15 cellular contexts compared by ENCODE assay signal in genomic region chr22:40250608-40251007, GRCh38.
DNase-seq lines count a peak whose midpoint lies in the region; ATAC-seq, FAIRE-seq and TF ChIP-seq lines count a peak whose summit lies in the region.
"Had no signal": no experiment of that assay in that cellular context is flagged by ENCODE, and none has a peak within 500 bp of the region (broad histone marks: within the 10 kb centered on the region; RNA-seq: fewer than 3 reads in every experiment).

No MANE protein-coding gene starts in this region.

- peak; percentile 87 for ATAC-seq in activated T-helper 17 cell treated with anti-CD3 and anti-CD28 coated beads, Interleukin-2, amount 50 U/mL, for 72 hours (replicated peaks)
- ATAC-seq: left lung had no signal

- peaks cover 46% of the 10 kb centered on the region for H3K36me3 Mint-ChIP-seq in activated T-helper 17 cell treated with anti-CD3 and anti-CD28 coated beads, Interleukin-2, amount 50 U/mL, for 72 hours (ENCODE audit: low read depth)
- peaks cover 19% of the 10 kb centered on the region for H3K36me3 Mint-ChIP-seq in progenitor cell of endocrine pancreas (ENCODE audit: insufficient read depth)

- no peaks in the 10 kb centered on the region for H3K27me3 Mint-ChIP-seq in activated T-helper 17 cell treated with anti-CD3 and anti-CD28 coated beads, Interleukin-2, amount 50 U/mL, for 72 hours
- no peaks in the 10 kb centered on the region for H3K27me3 Mint-ChIP-seq in progenitor cell of endocrine pancreas

- H3K4me1 Mint-ChIP-seq in activated T-helper 17 cell treated with anti-CD3 and anti-CD28 coated beads, Interleukin-2, amount 50 U/mL, for 72 hours: peaks cover 56% of the 10 kb centered on the region
- peaks cover 12% of the 10 kb centered on the region for H3K4me1 Mint-ChIP-seq in progenitor cell of endocrine pancreas (ENCODE audit: low read depth)

- DNase-seq in activated naive CD4-positive, alpha-beta T cell treated with Interleukin-2 at 50 U/mL for 16 hours: peak; percentile 28
- no peak for DNase-seq in activated naive CD4-positive, alpha-beta T cell (lab: John Stamatoyannopoulos, UW)
- DNase-seq in GM19239 (ENCODE audit: insufficient read length, low spot score): no peak
- DNase-seq in progenitor cell of endocrine pancreas (ENCODE audit: low spot score, unreplicated experiment): no peak
- DNase-seq in hippocampal formation (lab: John Stamatoyannopoulos, UW): no peak
- no peak for DNase-seq in D721Med (ENCODE audit: insufficient read length, low spot score)
- DNase-seq in NCI-H526 (lab: John Stamatoyannopoulos, UW): no peak
- DNase-seq: central memory CD4-positive, alpha-beta T cell; left lung; NCI-H1105; NCI-H2171 treated with DMSO at 0.1 percent for 48 hours; NCI-H774; PC-9; SJCRH30 had no signal

- H3K4me3 Mint-ChIP-seq in activated T-helper 17 cell treated with anti-CD3 and anti-CD28 coated beads, Interleukin-2, amount 50 U/mL, for 72 hours: peak overlapping the region; percentile 49
- H3K4me3 Mint-ChIP-seq in progenitor cell of endocrine pancreas (ENCODE audit: low read depth): no peak overlapping the region

- H3K27ac Mint-ChIP-seq in activated T-helper 17 cell treated with anti-CD3 and anti-CD28 coated beads, Interleukin-2, amount 50 U/mL, for 72 hours: peak overlapping the region; percentile 87
- H3K27ac Mint-ChIP-seq in progenitor cell of endocrine pancreas: peak overlapping the region; percentile 18

- H3K9me3 Mint-ChIP-seq in activated T-helper 17 cell treated with anti-CD3 and anti-CD28 coated beads, Interleukin-2, amount 50 U/mL, for 72 hours: no peaks in the 10 kb centered on the region
- H3K9me3 Mint-ChIP-seq in progenitor cell of endocrine pancreas (ENCODE audit: low read depth): no peaks in the 10 kb centered on the region

- FAIRE-seq in GM19239 (lab: Jason Lieb, UNC): peak; percentile 49
- FAIRE-seq in D721Med (lab: Jason Lieb, UNC): no peak

- TF ChIP-seq CTCF in progenitor cell of endocrine pancreas (IDR thresholded peaks at IDR 0.05; ENCODE audit: unreplicated experiment): no peak
- TF ChIP-seq CTCF in D721Med (IDR thresholded peaks at IDR 0.05; ENCODE audit: insufficient read depth, missing control alignments): no peak
